In the genomic region with DNA sequence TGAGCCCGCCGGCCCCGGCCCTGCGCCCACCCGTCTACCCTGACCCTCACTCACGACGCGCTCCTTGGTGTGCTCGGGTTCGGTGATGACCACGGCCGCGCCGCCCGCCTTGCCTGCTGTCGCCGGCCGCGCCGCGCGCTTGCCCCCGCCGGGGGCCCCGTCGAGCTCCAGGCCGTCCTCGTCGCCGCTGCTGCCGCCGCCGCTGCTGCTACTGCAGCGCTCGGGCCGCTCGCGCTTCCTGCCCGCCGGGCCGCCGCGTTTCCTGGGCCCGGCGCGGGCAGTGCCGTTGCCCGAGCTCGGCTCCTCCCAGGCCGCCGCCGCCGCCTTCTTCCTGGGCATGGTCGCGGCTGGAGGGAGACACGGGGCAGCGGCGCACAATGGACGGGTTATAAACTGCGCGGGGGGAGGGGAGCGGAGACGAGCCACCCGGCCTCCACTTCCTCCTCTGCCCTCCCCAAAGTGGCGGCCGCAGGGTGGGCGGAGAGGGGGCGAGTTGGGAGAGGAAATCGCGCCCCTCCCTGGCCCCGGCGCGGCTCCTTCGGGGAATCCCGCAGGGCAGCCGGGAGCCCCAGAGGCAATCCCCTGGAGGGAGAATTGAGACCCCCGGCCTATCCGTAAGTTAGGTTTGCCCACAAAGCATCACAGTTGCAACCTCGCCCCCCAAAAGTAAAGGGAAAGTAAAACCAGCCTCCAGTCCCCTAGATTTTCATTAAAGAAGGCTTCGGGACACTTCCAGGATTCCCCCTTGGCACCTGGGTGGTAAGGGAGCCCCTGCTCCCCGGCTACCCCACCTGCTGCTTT, we compare ENCODE assay signal across 8 cellular contexts. TPM values are rescaled to one million over a fixed set of nuclear protein-coding genes. Genes with fewer than 3 reads are reported as not detected.
A peak's percentile ranks its signal among the peaks of the same experiment; 100 is the strongest.
DNase-seq lines count a peak whose midpoint lies in the region; FAIRE-seq and TF ChIP-seq lines count a peak whose summit lies in the region.

No MANE protein-coding gene starts in this region.

- H3K9me3 ChIP-seq in HUES48 (ENCODE audit: control insufficient read depth, insufficient read depth, low read length) (no peaks in the 10 kb centered on the region), osteoblast (ENCODE audit: low read depth, low read length) (no peaks in the 10 kb centered on the region), tibial artery (no peaks in the 10 kb centered on the region)

- peak; percentile 46 to 49 for DNase-seq in AML-193 (lab: John Stamatoyannopoulos, UW)
- peak; percentile 77 for DNase-seq in GM19239 (ENCODE audit: insufficient read length, low spot score)
- DNase-seq in SK-N-DZ (ENCODE audit: low spot score): peak; percentile 27
- peak; percentile 80 for DNase-seq in activated naive CD4-positive, alpha-beta T cell treated with anti-CD3 and anti-CD28 coated beads, Interleukin-2, amount 10 ng/mL, durations not matched to agents 7 days and 5 days
- DNase-seq in glutamatergic neuron: peak; percentile 73
- peak; percentile 93 for DNase-seq in osteoblast (ENCODE audit: insufficient read length, low spot score, missing footprints)
- peak; percentile 49 to 79 for DNase-seq in tibial artery

- H3K27ac ChIP-seq in HUES48 (ENCODE audit: low read depth, low read length) (peak overlapping the region; percentile 95), osteoblast (ENCODE audit: low read depth, low read length) (peak overlapping the region; percentile 62), tibial artery (peak overlapping the region; percentile 70 to 72)

- intact Hi-C loops in tibial artery (cut with DNase I; ENCODE audit: low total_unique reads): loop anchor here (2.0 kb wide), 1 partner anchor 18 kb away; no protein-coding TSS in a partner anchor

- FAIRE-seq in GM19239 (lab: Jason Lieb, UNC): peak; percentile 40

- H4K20me1 ChIP-seq in osteoblast (ENCODE audit: insufficient read depth, low read length): peaks cover 23% of the 10 kb centered on the region

- H3K4me1 Mint-ChIP-seq in activated naive CD4-positive, alpha-beta T cell treated with anti-CD3 and anti-CD28 coated beads, Interleukin-2, amount 10 ng/mL, durations not matched to agents 7 days and 5 days: peaks cover 63% of the 10 kb centered on the region
- peaks cover 35% of the 10 kb centered on the region for H3K4me1 Mint-ChIP-seq in glutamatergic neuron (ENCODE audit: low read depth, unreplicated experiment)

- H2AFZ ChIP-seq in osteoblast (ENCODE audit: low read length): peak overlapping the region; percentile 44

- peak overlapping the region; percentile 99 for H3K27ac Mint-ChIP-seq in activated naive CD4-positive, alpha-beta T cell treated with anti-CD3 and anti-CD28 coated beads, Interleukin-2, amount 10 ng/mL, durations not matched to agents 7 days and 5 days
- peak overlapping the region; percentile 98 for H3K27ac Mint-ChIP-seq in glutamatergic neuron (ENCODE audit: unreplicated experiment)

- H3K36me3 Mint-ChIP-seq in activated naive CD4-positive, alpha-beta T cell treated with anti-CD3 and anti-CD28 coated beads, Interleukin-2, amount 10 ng/mL, durations not matched to agents 7 days and 5 days: peaks cover 25% of the 10 kb centered on the region
- peaks cover 4% of the 10 kb centered on the region for H3K36me3 Mint-ChIP-seq in glutamatergic neuron (ENCODE audit: unreplicated experiment)

- H3K27me3 Mint-ChIP-seq in activated naive CD4-positive, alpha-beta T cell treated with anti-CD3 and anti-CD28 coated beads, Interleukin-2, amount 10 ng/mL, durations not matched to agents 7 days and 5 days: no peaks in the 10 kb centered on the region
- H3K27me3 Mint-ChIP-seq in glutamatergic neuron (ENCODE audit: unreplicated experiment): peaks cover 12% of the 10 kb centered on the region

- peaks cover 11% of the 10 kb centered on the region for H3K27me3 ChIP-seq in HUES48 (ENCODE audit: control insufficient read depth, insufficient read depth, low read length)
- no peaks in the 10 kb centered on the region for H3K27me3 ChIP-seq in osteoblast (ENCODE audit: insufficient read depth, low read length)
- no peaks in the 10 kb centered on the region for H3K27me3 ChIP-seq in tibial artery

- peak overlapping the region; percentile 98 for H3K9ac ChIP-seq in HUES48 (ENCODE audit: low read depth, low read length)

- peaks cover 59% of the 10 kb centered on the region for H3K4me1 ChIP-seq in HUES48 (ENCODE audit: control insufficient read depth, insufficient read depth, low read length)
- H3K4me1 ChIP-seq in osteoblast (ENCODE audit: insufficient read depth, low read length): peaks cover 39% of the 10 kb centered on the region
- H3K4me1 ChIP-seq in tibial artery: peaks cover 0 to 25% (median 13%) of the 10 kb centered on the region in 4 donors

- CTCF ChIA-PET in activated naive CD4-positive, alpha-beta T cell treated with anti-CD3 and anti-CD28 coated beads, Interleukin-2, amount 10 ng/mL, durations not matched to agents 7 days and 5 days (lab: Charles Lee): interaction anchor here (0.6 kb wide), 1 partner anchor 31 kb away, joined by 3 read pairs; no protein-coding TSS in a partner anchor

- peak overlapping the region; percentile 96 for H3K4me3 Mint-ChIP-seq in activated naive CD4-positive, alpha-beta T cell treated with anti-CD3 and anti-CD28 coated beads, Interleukin-2, amount 10 ng/mL, durations not matched to agents 7 days and 5 days
- H3K4me3 Mint-ChIP-seq in glutamatergic neuron (ENCODE audit: unreplicated experiment): peak overlapping the region; percentile 99

- H3K79me2 ChIP-seq in osteoblast (ENCODE audit: insufficient read depth, low read length): peaks cover 49% of the 10 kb centered on the region

- H3K4me2 ChIP-seq in osteoblast (ENCODE audit: insufficient read depth, low read length): peak overlapping the region; percentile 92

- peak overlapping the region; percentile 95 for H3K4me3 ChIP-seq in HUES48 (ENCODE audit: low read depth, low read length)
- H3K4me3 ChIP-seq in osteoblast (ENCODE audit: insufficient read depth, low read length): peak overlapping the region; percentile 85
- peak overlapping the region; percentile 72 to 81 for H3K4me3 ChIP-seq in tibial artery

- no peak for TF ChIP-seq CTCF in glutamatergic neuron (IDR thresholded peaks at IDR 0.05; ENCODE audit: partially characterized antibody, unreplicated experiment)
- no peak for TF ChIP-seq CTCF in osteoblast (IDR thresholded peaks at IDR 0.05; ENCODE audit: extremely low read depth, low read depth, low read length)
- no peak for TF ChIP-seq CTCF in tibial artery (IDR thresholded peaks at IDR 0.05)

- H3K36me3 ChIP-seq in HUES48 (ENCODE audit: control insufficient read depth, insufficient read depth, low read length): peaks cover 35% of the 10 kb centered on the region
- H3K36me3 ChIP-seq in osteoblast (ENCODE audit: insufficient read depth, low read length): peaks cover 8% of the 10 kb centered on the region
- H3K36me3 ChIP-seq in tibial artery: peaks cover 0 to 7% (median 5%) of the 10 kb centered on the region in 3 donors

- H3K9me3 Mint-ChIP-seq in activated naive CD4-positive, alpha-beta T cell treated with anti-CD3 and anti-CD28 coated beads, Interleukin-2, amount 10 ng/mL, durations not matched to agents 7 days and 5 days: no peaks in the 10 kb centered on the region
- H3K9me3 Mint-ChIP-seq in glutamatergic neuron (ENCODE audit: unreplicated experiment): peaks cover 15% of the 10 kb centered on the region

RNA-seq across cellular contexts. Expression of gene RCC2, which starts 1.1 kb away (rescaled TPM):
- 142 and 144 TPM in 2 replicates for polyA plus RNA-seq in SK-N-DZ (2014; cell fraction: cytosol; rRNA removed)
- polyA plus RNA-seq in SK-N-DZ (2014; cell fraction: nucleus; rRNA removed): 80.6 and 91.5 TPM in 2 replicates
- total RNA-seq in glutamatergic neuron (ENCODE audit: unreplicated experiment): 132 TPM
- total RNA-seq in osteoblast: 61.9 and 71.3 TPM in 2 replicates

Comparison
In these comparisons a context has a peak if more than half of its experiments do, and no peak if none do; other contexts are left out.
1. Peak in every context shown above with its lines: DNase-seq, H3K4me3 ChIP-seq and H3K27ac ChIP-seq.
2. DNase-seq: peak in every context shown above with its lines; median percentile 93 in osteoblast; 80 in activated naive CD4-positive, alpha-beta T cell treated with anti-CD3 and anti-CD28 coated beads, Interleukin-2, amount 10 ng/mL, durations not matched to agents 7 days and 5 days; 77 in GM19239; 73 in glutamatergic neuron; 64 in tibial artery; 48 in AML-193; 27 in SK-N-DZ.